Comparison of ENCODE assay signal across 1 cellular context in the genomic region with DNA sequence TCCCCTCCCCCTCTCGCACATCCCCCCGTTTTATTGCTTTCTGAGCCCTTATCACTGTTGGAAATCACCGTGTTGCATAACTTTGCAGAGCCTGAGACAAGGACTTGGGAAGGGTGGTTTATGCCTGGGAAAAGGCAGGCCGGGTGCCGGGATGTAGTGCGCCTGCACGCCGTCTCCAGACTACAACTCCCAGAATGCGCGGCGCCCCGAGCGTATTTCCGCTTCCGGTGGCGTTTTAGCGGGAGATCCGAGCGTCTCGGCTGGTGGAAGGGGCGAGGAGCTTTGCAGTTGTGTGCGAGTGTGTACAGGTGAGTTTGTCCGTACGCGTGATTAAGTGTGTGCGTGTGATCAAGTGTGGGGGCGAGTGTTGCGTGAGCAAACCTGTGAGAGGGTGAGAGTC.
TF ChIP-seq lines count a peak whose summit lies in the region.

No MANE protein-coding gene starts in this region.

TF ChIP-seq in WTC11, 78 proteins besides CTCF, POLR2A, EP300 and RAD21 (continued from another document):
- TF ChIP-seq, protein P1, sequence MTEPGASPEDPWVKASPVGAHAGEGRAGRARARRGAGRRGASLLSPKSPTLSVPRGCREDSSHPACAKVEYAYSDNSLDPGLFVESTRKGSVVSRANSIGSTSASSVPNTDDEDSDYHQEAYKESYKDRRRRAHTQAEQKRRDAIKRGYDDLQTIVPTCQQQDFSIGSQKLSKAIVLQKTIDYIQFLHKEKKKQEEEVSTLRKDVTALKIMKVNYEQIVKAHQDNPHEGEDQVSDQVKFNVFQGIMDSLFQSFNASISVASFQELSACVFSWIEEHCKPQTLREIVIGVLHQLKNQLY (CRISPR knock-in tag; IDR thresholded peaks at IDR 0.05), result no peak
- TF ChIP-seq ZNF317 (CRISPR knock-in tag; IDR thresholded peaks at IDR 0.05; ENCODE audit: borderline replicate concordance, low read depth) (no peak), NFYB (CRISPR knock-in tag; conservative IDR thresholded peaks at IDR 0.05; ENCODE audit: low read depth) (no peak), TCF7 (CRISPR knock-in tag; IDR thresholded peaks at IDR 0.05; ENCODE audit: low read depth) (no peak), ZNF671 (CRISPR knock-in tag; IDR thresholded peaks at IDR 0.05) (no peak), ZNF263 (CRISPR knock-in tag; IDR thresholded peaks at IDR 0.05; ENCODE audit: low read depth) (no peak)
- TF ChIP-seq, protein P2, sequence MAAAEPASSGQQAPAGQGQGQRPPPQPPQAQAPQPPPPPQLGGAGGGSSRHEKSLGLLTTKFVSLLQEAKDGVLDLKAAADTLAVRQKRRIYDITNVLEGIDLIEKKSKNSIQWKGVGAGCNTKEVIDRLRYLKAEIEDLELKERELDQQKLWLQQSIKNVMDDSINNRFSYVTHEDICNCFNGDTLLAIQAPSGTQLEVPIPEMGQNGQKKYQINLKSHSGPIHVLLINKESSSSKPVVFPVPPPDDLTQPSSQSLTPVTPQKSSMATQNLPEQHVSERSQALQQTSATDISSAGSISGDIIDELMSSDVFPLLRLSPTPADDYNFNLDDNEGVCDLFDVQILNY (CRISPR knock-in tag; IDR thresholded peaks at IDR 0.05), result no peak
- TF ChIP-seq, protein P3, sequence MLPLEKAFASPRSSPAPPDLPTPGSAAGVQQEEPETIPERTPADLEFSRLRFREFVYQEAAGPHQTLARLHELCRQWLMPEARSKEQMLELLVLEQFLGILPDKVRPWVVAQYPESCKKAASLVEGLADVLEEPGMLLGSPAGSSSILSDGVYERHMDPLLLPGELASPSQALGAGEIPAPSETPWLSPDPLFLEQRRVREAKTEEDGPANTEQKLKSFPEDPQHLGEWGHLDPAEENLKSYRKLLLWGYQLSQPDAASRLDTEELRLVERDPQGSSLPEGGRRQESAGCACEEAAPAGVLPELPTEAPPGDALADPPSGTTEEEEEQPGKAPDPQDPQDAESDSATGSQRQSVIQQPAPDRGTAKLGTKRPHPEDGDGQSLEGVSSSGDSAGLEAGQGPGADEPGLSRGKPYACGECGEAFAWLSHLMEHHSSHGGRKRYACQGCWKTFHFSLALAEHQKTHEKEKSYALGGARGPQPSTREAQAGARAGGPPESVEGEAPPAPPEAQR (CRISPR knock-in tag; IDR thresholded peaks at IDR 0.05), result no peak
